In the genomic region with DNA sequence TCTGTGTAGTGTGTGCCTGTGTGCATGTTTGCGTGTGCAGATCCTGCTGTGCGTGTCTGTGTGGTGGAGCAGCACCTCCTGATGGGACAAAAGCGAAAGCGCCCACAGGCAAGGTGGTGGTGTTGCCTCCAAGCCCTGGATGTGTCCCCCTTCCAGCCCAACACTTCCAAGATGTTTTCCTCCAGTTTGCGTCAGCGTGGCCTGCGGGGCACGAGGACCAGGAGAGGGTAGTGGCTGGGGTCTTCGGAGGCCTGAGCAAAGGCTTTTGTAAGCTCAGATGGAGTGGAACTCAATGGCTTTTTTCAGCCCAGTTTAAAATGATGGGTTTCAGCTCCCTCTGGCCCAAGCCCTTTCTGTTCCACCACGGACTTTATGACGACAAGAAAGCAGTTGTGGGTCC, we compare ENCODE assay signal across 15 cellular contexts.
DNase-seq lines count a peak whose midpoint lies in the region; ATAC-seq and TF ChIP-seq lines count a peak whose summit lies in the region.
"Had no signal": no experiment of that assay in that cellular context is flagged by ENCODE, and none has a peak within 500 bp of the region (broad histone marks: within the 10 kb centered on the region; RNA-seq: fewer than 3 reads in every experiment).

No MANE protein-coding gene starts in this region.

- H2BK15ac ChIP-seq in neuronal stem cell (ENCODE audit: low read length), result peak overlapping the region; percentile 97

- H3K79me2 ChIP-seq in DND-41 (ENCODE audit: insufficient read depth, low read length), result no peaks in the 10 kb centered on the region

- no peak overlapping the region for H4K8ac ChIP-seq in neuronal stem cell (ENCODE audit: low read depth, low read length)

- TF ChIP-seq CTCF in DND-41 (IDR thresholded peaks at IDR 0.05; ENCODE audit: borderline replicate concordance, extremely low read depth, low read length, poor library complexity, severe bottlenecking) (peak; percentile 2), coronary artery (IDR thresholded peaks at IDR 0.05) (no peak)

- H3K27ac ChIP-seq in DND-41 (ENCODE audit: low read length), result no peak overlapping the region
- no peak overlapping the region for H3K27ac ChIP-seq in coronary artery
- H3K27ac ChIP-seq in neuronal stem cell (replicated peaks; ENCODE audit: low read length), result no peak overlapping the region

- DNase-seq in DND-41, result no peak
- DNase-seq in coronary artery (ENCODE audit: low spot score), result peak; percentile 36
- no peak for DNase-seq in neuronal stem cell (ENCODE audit: low spot score)
- no peak for DNase-seq in GF-D8 (lab: John Stamatoyannopoulos, UW)
- DNase-seq: ACHN; CD4-positive, alpha-beta memory T cell; DMS153; DMS79; GOT3; IMR-90 had no signal

- peak overlapping the region; percentile 9 for H2BK5ac ChIP-seq in neuronal stem cell (ENCODE audit: low read length)

- no CpG with 5 or more reads among the region's 11 CpGs for WGBS in neuronal stem cell (ENCODE audit: extremely low coverage in 2 of 2, insufficient read length in 2 of 2, insufficient replicate concordance in 1 of 2), 2 donors

- peak overlapping the region; percentile 97 for H3K14ac ChIP-seq in neuronal stem cell (ENCODE audit: low read length)

- H3K23ac ChIP-seq in neuronal stem cell (ENCODE audit: low read depth, low read length, poor library complexity), result peak overlapping the region; percentile 85

- H3K4me1 ChIP-seq in DND-41 (ENCODE audit: insufficient read depth, low read length) (peaks cover 13% of the 10 kb centered on the region), neuronal stem cell (ENCODE audit: control insufficient read depth in 2 of 2, insufficient read depth in 1 of 2, low read depth in 1 of 2, low read length in 2 of 2) (peaks cover 27 to 32% of the 10 kb centered on the region in 2 donors)
- H3K4me1 ChIP-seq: HAP-1 had no signal

- H3K9me3 ChIP-seq in DND-41 (ENCODE audit: insufficient read depth, low read length, severe bottlenecking) (no peaks in the 10 kb centered on the region), neuronal stem cell (replicated peaks in 1 of 2; ENCODE audit: control insufficient read depth in 2 of 2, insufficient read depth in 1 of 2, low read depth in 1 of 2, low read length in 2 of 2) (peaks cover 6 to 19% of the 10 kb centered on the region in 2 donors)
- H3K9me3 ChIP-seq: HAP-1 had no signal

- peak overlapping the region; percentile 60 for H4K91ac ChIP-seq in neuronal stem cell (ENCODE audit: low read depth, low read length, poor library complexity)

- H3K36me3 ChIP-seq in DND-41 (ENCODE audit: insufficient read depth, low read length) (no peaks in the 10 kb centered on the region), neuronal stem cell (replicated peaks in 1 of 2; ENCODE audit: control insufficient read depth in 2 of 2, insufficient read depth in 2 of 2, low read length in 2 of 2) (no peaks in the 10 kb centered on the region)
- H3K36me3 ChIP-seq: HAP-1 had no signal

- peak overlapping the region; percentile 64 for H2BK12ac ChIP-seq in neuronal stem cell (ENCODE audit: low read length)

- H3K9ac ChIP-seq in DND-41 (ENCODE audit: low read depth, low read length), result no peak overlapping the region
- H3K9ac ChIP-seq in neuronal stem cell (ENCODE audit: low read depth, low read length, poor library complexity), result peak overlapping the region; percentile 32

- no peak overlapping the region for H3K4me2 ChIP-seq in DND-41 (ENCODE audit: insufficient read depth, low read length)
- no peak overlapping the region for H3K4me2 ChIP-seq in neuronal stem cell (ENCODE audit: insufficient read depth, low read length, poor library complexity, severe bottlenecking)

- H3K4ac ChIP-seq in neuronal stem cell (ENCODE audit: low read length), result peak overlapping the region; percentile 90

- peak overlapping the region; percentile 92 for H3K18ac ChIP-seq in neuronal stem cell (ENCODE audit: low read length)

- H2AK5ac ChIP-seq in neuronal stem cell (ENCODE audit: low read depth, low read length), result peak overlapping the region; percentile 91

- no peaks in the 10 kb centered on the region for H3K27me3 ChIP-seq in DND-41 (ENCODE audit: insufficient read depth, low read length, poor library complexity)
- H3K27me3 ChIP-seq in neuronal stem cell (ENCODE audit: control insufficient read depth in 3 of 3, insufficient read depth in 3 of 3, low read depth in 1 of 3, low read length in 3 of 3), result no peaks in the 10 kb centered on the region

- H4K20me1 ChIP-seq in DND-41 (ENCODE audit: insufficient read depth, low read length), result no peaks in the 10 kb centered on the region

- ATAC-seq in DND-41 (ENCODE audit: insufficient read depth, low read depth) (no peak), GM18519 (IDR thresholded peaks at IDR 0.05; ENCODE audit: low FRiP score, unreplicated experiment) (no peak), GM21390 (IDR thresholded peaks at IDR 0.05; ENCODE audit: unreplicated experiment) (no peak)
- ATAC-seq: GM12878, K562 had no signal

- no peak overlapping the region for H3K4me3 ChIP-seq in DND-41 (ENCODE audit: low read depth in 1 of 2, low read length in 2 of 2)
- H3K4me3 ChIP-seq in coronary artery, result no peak overlapping the region
- H3K4me3 ChIP-seq in neuronal stem cell (ENCODE audit: low read length in 2 of 2), result peak overlapping the region in 1 of 2 donors; percentile 39
- H3K4me3 ChIP-seq: GM12878, HAP-1, K562 had no signal

- H3K79me1 ChIP-seq in neuronal stem cell (ENCODE audit: low read depth, low read length), result peaks cover 2% of the 10 kb centered on the region

- H2BK120ac ChIP-seq in neuronal stem cell (ENCODE audit: low read depth, low read length), result peak overlapping the region; percentile 78

- no peak overlapping the region for H2AFZ ChIP-seq in DND-41 (ENCODE audit: low read depth, low read length)
- no peak overlapping the region for H2AFZ ChIP-seq in neuronal stem cell (ENCODE audit: low read length)
